ENCODE assay signal across 14 cellular contexts in genomic region chr2:169082995-169083394, GRCh38. TPM values are rescaled to one million over a fixed set of nuclear protein-coding genes. Genes with fewer than 3 reads are reported as not detected.
DNase-seq lines count a peak whose midpoint lies in the region; ATAC-seq, FAIRE-seq and TF ChIP-seq lines count a peak whose summit lies in the region.
"Had no signal": no experiment of that assay in that cellular context is flagged by ENCODE, and none has a peak within 500 bp of the region (broad histone marks: within the 10 kb centered on the region; RNA-seq: fewer than 3 reads in every experiment).

No MANE protein-coding gene starts in this region.

- TF ChIP-seq POLR2A in H54 (IDR thresholded peaks at IDR 0.05; ENCODE audit: low read depth, low read length): no peak

- peak; percentile 34 for ATAC-seq in GM18520 (IDR thresholded peaks at IDR 0.05; ENCODE audit: unreplicated experiment)
- ATAC-seq in GM21576 (IDR thresholded peaks at IDR 0.05; ENCODE audit: unreplicated experiment): peak; percentile 75
- peak; percentile 47 for ATAC-seq in HG03469 (IDR thresholded peaks at IDR 0.05; ENCODE audit: unreplicated experiment)
- no peak for ATAC-seq in aorta (ENCODE audit: low FRiP score)
- ATAC-seq: activated CD8-positive, alpha-beta T cell treated with anti-CD3 and anti-CD28 coated beads, Interleukin-2, amount 10 ng/mL, durations not matched to agents 7 days and 5 days; natural killer cell treated with Interleukin-12 subunit alpha and Interleukin-12 subunit beta and Interleukin-15 and Interleukin-18, amount 100 ng/mL, for 72 hours had no signal

- 50 to 61% methylated on average over 4 of the region's 4 CpGs for WGBS in aorta, 2 donors

- H3K36me3 ChIP-seq in aorta (ENCODE audit: control insufficient read depth in 1 of 2, insufficient read depth in 2 of 2, low read length in 1 of 2): no peaks in the 10 kb centered on the region

- H3K27ac ChIP-seq in aorta (ENCODE audit: low read depth in 1 of 2, low read length in 2 of 2): no peak overlapping the region

- no peaks in the 10 kb centered on the region for H3K4me1 ChIP-seq in aorta (ENCODE audit: control insufficient read depth in 1 of 2, insufficient read depth in 2 of 2, low read length in 2 of 2)

- H3K9me3 ChIP-seq in aorta (ENCODE audit: control insufficient read depth, low read length): no peaks in the 10 kb centered on the region

- no peak overlapping the region for H3K4me3 ChIP-seq in aorta (ENCODE audit: low read length in 2 of 2)

- peak; percentile 73 for DNase-seq in medulla oblongata (ENCODE audit: extremely low spot score)
- no peak for DNase-seq in H54 (ENCODE audit: insufficient read length, low spot score)
- DNase-seq in HuH-7 (ENCODE audit: low spot score): no peak
- no peak for DNase-seq in aorta
- no peak for DNase-seq in NCI-H2196 (lab: John Stamatoyannopoulos, UW; ENCODE audit: unreplicated experiment)
- DNase-seq: activated CD8-positive, alpha-beta T cell treated with anti-CD3 and anti-CD28 coated beads, Interleukin-2, amount 10 ng/mL, durations not matched to agents 7 days and 5 days; DMS53; NCI-H1694 treated with DMSO at 0.1 percent for 48 hours; SHP77 had no signal

- H3K27me3 ChIP-seq in aorta (ENCODE audit: control insufficient read depth in 1 of 2, insufficient read depth in 2 of 2, low read length in 1 of 2): peaks cover 0 to 3% of the 10 kb centered on the region in 2 donors

- intact Hi-C loops in aorta (cut with DNase I): no loop called here

- FAIRE-seq in H54 (lab: Jason Lieb, UNC): no peak
- FAIRE-seq: endothelial cell of umbilical vein had no signal

RNA-seq across cellular contexts. Expression of gene DHRS9, which starts 13.6 kb away (rescaled TPM):
- 1 to 10 TPM in 1 of 2 donors, under 1 TPM in 1; 0.52 to 3.1 TPM for total RNA-seq in aorta
- 1 to 10 TPM in 1 of 2 donors, under 1 TPM in 1; 1.00 to 1.9 TPM for polyA plus RNA-seq in aorta
- total RNA-seq: activated CD8-positive, alpha-beta T cell treated with anti-CD3 and anti-CD28 coated beads, Interleukin-2, amount 10 ng/mL, durations not matched to agents 7 days and 5 days; endothelial cell of umbilical vein; natural killer cell treated with Interleukin-12 subunit alpha and Interleukin-12 subunit beta and Interleukin-15 and Interleukin-18, amount 100 ng/mL, for 72 hours had no signal

RNA-seq across cellular contexts. Expression of gene ABCB11, which starts 51.9 kb away (rescaled TPM):
- under 1 TPM in 1 of 2 donors, not detected in 1; 0.21 TPM for total RNA-seq in aorta
- polyA plus RNA-seq in aorta: under 1 TPM in 1 of 2 donors, not detected in 1; 0.03 TPM
